In genomic region chr12:39692258-39692853, GRCh38 we compare ENCODE assay signal across 10 cellular contexts.
DNase-seq lines count a peak whose midpoint lies in the region; ATAC-seq, FAIRE-seq and TF ChIP-seq lines count a peak whose summit lies in the region.
"Had no signal": no experiment of that assay in that cellular context is flagged by ENCODE, and none has a peak within 500 bp of the region (broad histone marks: within the 10 kb centered on the region; RNA-seq: fewer than 3 reads in every experiment).

No MANE protein-coding gene starts in this region.

- H3K9me3 ChIP-seq in A549 (no peaks in the 10 kb centered on the region), OCI-LY3 (ENCODE audit: insufficient read depth, low read length) (no peaks in the 10 kb centered on the region)

- ATAC-seq in A549, result no peak
- ATAC-seq in GM18873 (IDR thresholded peaks at IDR 0.05; ENCODE audit: low FRiP score, unreplicated experiment), result no peak
- ATAC-seq in HG02588 (IDR thresholded peaks at IDR 0.05; ENCODE audit: unreplicated experiment), result no peak
- no peak for ATAC-seq in activated T-cell treated with anti-CD3 and anti-CD28 coated beads, Interleukin-2, amount 50 U/mL, for 4 hours

- H3K36me3 ChIP-seq in OCI-LY3 (replicated peaks; ENCODE audit: low read depth, low read length), result no peaks in the 10 kb centered on the region

- FAIRE-seq in A549 (lab: Jason Lieb, UNC) (no peak), frontal cortex (lab: Jason Lieb, UNC) (peak; percentile 80)

- no peak for TF ChIP-seq POLR2A in A549 (IDR thresholded peaks at IDR 0.05; ENCODE audit: low read length)

- peaks cover 2% of the 10 kb centered on the region for H3K27me3 Mint-ChIP-seq in activated T-cell treated with anti-CD3 and anti-CD28 coated beads, Interleukin-2, amount 50 U/mL, for 4 hours (ENCODE audit: low read depth)

- POLR2A ChIA-PET in A549 (lab: Yijun Ruan, JAX), result no interaction called here

- TF ChIP-seq RAD21 in A549 (conservative IDR thresholded peaks at IDR 0.05 in 1 of 2, IDR thresholded peaks at IDR 0.05 in 1 of 2), result peak; percentile 46 to 58

- DNase-seq in A549 (ENCODE audit: low read depth in 1 of 2, low spot score in 1 of 2), result no peak
- peak; percentile 28 for DNase-seq in GM13977 (ENCODE audit: low spot score)
- no peak for DNase-seq in frontal cortex (ENCODE audit: low spot score in 2 of 2)
- DNase-seq in putamen (ENCODE audit: low spot score), result no peak
- no peak for DNase-seq in activated T-cell treated with anti-CD3 and anti-CD28 coated beads, Interleukin-2, amount 50 U/mL, for 4 hours
- DNase-seq: naive B cell; stimulated activated naive CD4-positive, alpha-beta T cell treated with Interleukin-2 at 50 U/mL for 16 hours had no signal

- H3K4me3 Mint-ChIP-seq in activated T-cell treated with anti-CD3 and anti-CD28 coated beads, Interleukin-2, amount 50 U/mL, for 4 hours, result no peak overlapping the region
- H3K4me3 Mint-ChIP-seq: naive B cell had no signal

- no peaks in the 10 kb centered on the region for H4K20me1 ChIP-seq in OCI-LY3 (ENCODE audit: insufficient read depth, low read length)

- H3K4me3 ChIP-seq in A549 (no peak overlapping the region), OCI-LY3 (ENCODE audit: low read length) (no peak overlapping the region)

- peak; percentile 38; the same call in 2 of the 3 replicates for TF ChIP-seq CTCF in A549 (IDR thresholded peaks at IDR 0.05)
- peak; percentile 35 for TF ChIP-seq CTCF in GM13977 (IDR thresholded peaks at IDR 0.05; ENCODE audit: extremely low read depth, insufficient read depth, missing control alignments)
- TF ChIP-seq CTCF in OCI-LY3 (IDR thresholded peaks at IDR 0.05; ENCODE audit: low read depth, low read length), result peak; percentile 58

- H3K9me3 Mint-ChIP-seq in activated T-cell treated with anti-CD3 and anti-CD28 coated beads, Interleukin-2, amount 50 U/mL, for 4 hours, result peaks cover 8% of the 10 kb centered on the region

- no peak overlapping the region for H2AFZ ChIP-seq in OCI-LY3 (ENCODE audit: low read depth, low read length)

- H3K79me2 ChIP-seq in OCI-LY3 (ENCODE audit: low read length), result no peaks in the 10 kb centered on the region

- no peak for TF ChIP-seq EP300 in A549 (IDR thresholded peaks at IDR 0.05)

- 0% methylated on average over 1 of the region's 1 CpG for WGBS in A549 (ENCODE audit: missing lambda C conversion rate)

- H3K4me2 ChIP-seq in A549 (no peak overlapping the region), OCI-LY3 (ENCODE audit: low read length) (no peak overlapping the region)

- H3K4me1 ChIP-seq in A549 (no peaks in the 10 kb centered on the region), OCI-LY3 (ENCODE audit: low read length) (no peaks in the 10 kb centered on the region)

- peaks cover 3% of the 10 kb centered on the region for H3K4me1 Mint-ChIP-seq in activated T-cell treated with anti-CD3 and anti-CD28 coated beads, Interleukin-2, amount 50 U/mL, for 4 hours (ENCODE audit: low read depth)
- H3K4me1 Mint-ChIP-seq: naive B cell had no signal

- in situ Hi-C loops in GM13977 (cut with MboI; ENCODE audit: low pct_unique_long_range_greater_than_20kb, low sequenced_read_pairs, unreplicated experiment), result no loop called here

- no peak overlapping the region for H3K27ac ChIP-seq in A549
- H3K27ac ChIP-seq in OCI-LY3 (ENCODE audit: low read length), result no peak overlapping the region

- no peaks in the 10 kb centered on the region for H3K27me3 ChIP-seq in OCI-LY3 (ENCODE audit: low read depth, low read length)

- CTCF ChIA-PET in A549 (lab: Yijun Ruan, JAX), result interaction anchor here (0.6 to 1.7 kb wide), 6 partner anchors 70 to 420 kb away, joined by 3 to 5 read pairs (median 4); no protein-coding TSS in a partner anchor

- H3K36me3 Mint-ChIP-seq in activated T-cell treated with anti-CD3 and anti-CD28 coated beads, Interleukin-2, amount 50 U/mL, for 4 hours (ENCODE audit: insufficient read depth), result no peaks in the 10 kb centered on the region
- H3K36me3 Mint-ChIP-seq: naive B cell had no signal

- no peak overlapping the region for H3K9ac ChIP-seq in OCI-LY3 (ENCODE audit: low read length)

TF ChIP-seq in A549, 52 proteins besides CTCF, POLR2A, EP300 and RAD21:
- TF ChIP-seq MAFK (IDR thresholded peaks at IDR 0.05; ENCODE audit: partially characterized antibody) (no peak), SMC3 (IDR thresholded peaks at IDR 0.05) (peak; percentile 53), JUN (IDR thresholded peaks at IDR 0.05) (no peak)
